1 cellular context compared by ENCODE assay signal in the genomic region with DNA sequence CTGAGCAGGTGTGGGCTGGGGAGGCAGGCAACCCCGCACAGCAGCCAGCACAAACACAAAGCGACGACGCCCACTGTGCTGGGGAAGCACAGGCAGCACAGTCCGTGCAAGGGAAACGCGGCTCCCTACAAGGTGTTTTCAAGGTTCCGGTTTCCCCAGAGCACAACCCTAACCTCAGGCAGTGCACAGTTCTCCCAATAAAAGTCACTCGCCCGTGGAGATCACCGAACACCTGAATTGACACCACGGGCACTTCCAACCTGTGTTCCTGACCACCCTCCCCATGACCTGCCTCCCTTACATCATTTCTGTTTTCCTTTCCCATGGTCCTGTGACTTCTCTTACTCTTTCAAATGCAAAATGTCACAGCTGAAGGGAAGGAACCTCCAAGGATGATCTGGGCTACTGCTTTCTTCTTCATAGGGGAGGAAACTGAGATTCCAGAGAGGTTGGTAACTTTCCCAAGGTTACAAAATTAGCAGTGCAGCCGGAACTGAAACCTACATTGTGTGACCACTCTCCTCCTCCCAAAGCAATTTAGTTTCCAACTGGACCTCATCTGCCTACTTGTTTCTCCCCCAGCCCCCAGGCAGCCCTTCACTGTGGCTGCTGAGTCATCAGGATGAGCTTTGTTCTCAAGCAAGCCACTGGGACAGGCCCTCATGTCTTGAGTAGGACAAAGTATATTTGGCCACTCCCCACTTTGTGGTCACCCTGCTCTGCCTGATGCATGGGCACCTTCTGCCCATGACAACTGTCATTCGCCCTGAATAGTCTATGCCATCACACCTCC.
A peak's percentile ranks its signal among the peaks of the same experiment; 100 is the strongest.
TF ChIP-seq lines count a peak whose summit lies in the region.

No MANE protein-coding gene starts in this region.

TF ChIP-seq in GM12878, 131 proteins besides CTCF, POLR2A, EP300 and RAD21 (continued from another document and continues in another):
- TF ChIP-seq, protein P1, sequence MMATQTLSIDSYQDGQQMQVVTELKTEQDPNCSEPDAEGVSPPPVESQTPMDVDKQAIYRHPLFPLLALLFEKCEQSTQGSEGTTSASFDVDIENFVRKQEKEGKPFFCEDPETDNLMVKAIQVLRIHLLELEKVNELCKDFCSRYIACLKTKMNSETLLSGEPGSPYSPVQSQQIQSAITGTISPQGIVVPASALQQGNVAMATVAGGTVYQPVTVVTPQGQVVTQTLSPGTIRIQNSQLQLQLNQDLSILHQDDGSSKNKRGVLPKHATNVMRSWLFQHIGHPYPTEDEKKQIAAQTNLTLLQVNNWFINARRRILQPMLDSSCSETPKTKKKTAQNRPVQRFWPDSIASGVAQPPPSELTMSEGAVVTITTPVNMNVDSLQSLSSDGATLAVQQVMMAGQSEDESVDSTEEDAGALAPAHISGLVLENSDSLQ (IDR thresholded peaks at IDR 0.05) = peak; percentile 87
- TF ChIP-seq, protein P2, sequence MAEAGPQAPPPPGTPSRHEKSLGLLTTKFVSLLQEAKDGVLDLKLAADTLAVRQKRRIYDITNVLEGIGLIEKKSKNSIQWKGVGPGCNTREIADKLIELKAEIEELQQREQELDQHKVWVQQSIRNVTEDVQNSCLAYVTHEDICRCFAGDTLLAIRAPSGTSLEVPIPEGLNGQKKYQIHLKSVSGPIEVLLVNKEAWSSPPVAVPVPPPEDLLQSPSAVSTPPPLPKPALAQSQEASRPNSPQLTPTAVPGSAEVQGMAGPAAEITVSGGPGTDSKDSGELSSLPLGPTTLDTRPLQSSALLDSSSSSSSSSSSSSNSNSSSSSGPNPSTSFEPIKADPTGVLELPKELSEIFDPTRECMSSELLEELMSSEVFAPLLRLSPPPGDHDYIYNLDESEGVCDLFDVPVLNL (IDR thresholded peaks at IDR 0.05; ENCODE audit: low read depth, low read length) = no peak
- TF ChIP-seq HDGF (IDR thresholded peaks at IDR 0.05) (no peak), FOS (IDR thresholded peaks at IDR 0.05; ENCODE audit: borderline replicate concordance, extremely low read depth, insufficient read length) (no peak), NFXL1 (IDR thresholded peaks at IDR 0.05; ENCODE audit: borderline replicate concordance) (no peak), KDM1A (IDR thresholded peaks at IDR 0.05; ENCODE audit: borderline replicate concordance) (no peak), ESRRA (IDR thresholded peaks at IDR 0.05; ENCODE audit: low read length) (no peak), ZZZ3 (IDR thresholded peaks at IDR 0.05; ENCODE audit: control insufficient read depth, insufficient read length, low read depth) (no peak), SIX5 (IDR thresholded peaks at IDR 0.05; ENCODE audit: low read depth, low read length, severe bottlenecking) (no peak), RELA (IDR thresholded peaks at IDR 0.05; ENCODE audit: borderline replicate concordance, partially characterized antibody) (no peak), CREM (IDR thresholded peaks at IDR 0.05; ENCODE audit: low read depth) (peak; percentile 20; the same call in 1 of the 2 replicates), NR2C2 (IDR thresholded peaks at IDR 0.05; ENCODE audit: borderline replicate concordance, control insufficient read depth, insufficient read length, low read depth) (no peak), CBX3 (IDR thresholded peaks at IDR 0.05; ENCODE audit: borderline replicate concordance, low read depth) (no peak), ZNF207 (IDR thresholded peaks at IDR 0.05; ENCODE audit: borderline replicate concordance) (no peak), ASH2L (IDR thresholded peaks at IDR 0.05; ENCODE audit: borderline replicate concordance, low read depth) (no peak), SMAD5 (IDR thresholded peaks at IDR 0.05; ENCODE audit: low read depth) (no peak), HDAC2 (IDR thresholded peaks at IDR 0.05) (no peak), YBX1 (IDR thresholded peaks at IDR 0.05) (no peak), SMAD1 (IDR thresholded peaks at IDR 0.05; ENCODE audit: low read depth, partially characterized antibody) (no peak), RUNX3 (IDR thresholded peaks at IDR 0.05; ENCODE audit: low read length) (peak; percentile 84), CHD4 (IDR thresholded peaks at IDR 0.05) (no peak), RCOR1 (conservative IDR thresholded peaks at IDR 0.05; ENCODE audit: low read depth, low read length) (no peak), MTA2 (IDR thresholded peaks at IDR 0.05; ENCODE audit: low read depth) (peak; percentile 84), EZH2 (IDR thresholded peaks at IDR 0.05; ENCODE audit: borderline replicate concordance, control insufficient read depth, low read depth, low read length) (no peak), SIN3A (IDR thresholded peaks at IDR 0.05; ENCODE audit: low read depth, low read length) (no peak), EGR1 (IDR thresholded peaks at IDR 0.05; ENCODE audit: borderline replicate concordance in 1 of 2, low read depth in 2 of 2, low read length in 2 of 2) (0 out of 3 replicates have a peak, but pooled peaks of 1 of the 2 experiments have one; percentile 23), FOXM1 (IDR thresholded peaks at IDR 0.05; ENCODE audit: low read depth, low read length) (peak; percentile 87)
- TF ChIP-seq, protein P3, sequence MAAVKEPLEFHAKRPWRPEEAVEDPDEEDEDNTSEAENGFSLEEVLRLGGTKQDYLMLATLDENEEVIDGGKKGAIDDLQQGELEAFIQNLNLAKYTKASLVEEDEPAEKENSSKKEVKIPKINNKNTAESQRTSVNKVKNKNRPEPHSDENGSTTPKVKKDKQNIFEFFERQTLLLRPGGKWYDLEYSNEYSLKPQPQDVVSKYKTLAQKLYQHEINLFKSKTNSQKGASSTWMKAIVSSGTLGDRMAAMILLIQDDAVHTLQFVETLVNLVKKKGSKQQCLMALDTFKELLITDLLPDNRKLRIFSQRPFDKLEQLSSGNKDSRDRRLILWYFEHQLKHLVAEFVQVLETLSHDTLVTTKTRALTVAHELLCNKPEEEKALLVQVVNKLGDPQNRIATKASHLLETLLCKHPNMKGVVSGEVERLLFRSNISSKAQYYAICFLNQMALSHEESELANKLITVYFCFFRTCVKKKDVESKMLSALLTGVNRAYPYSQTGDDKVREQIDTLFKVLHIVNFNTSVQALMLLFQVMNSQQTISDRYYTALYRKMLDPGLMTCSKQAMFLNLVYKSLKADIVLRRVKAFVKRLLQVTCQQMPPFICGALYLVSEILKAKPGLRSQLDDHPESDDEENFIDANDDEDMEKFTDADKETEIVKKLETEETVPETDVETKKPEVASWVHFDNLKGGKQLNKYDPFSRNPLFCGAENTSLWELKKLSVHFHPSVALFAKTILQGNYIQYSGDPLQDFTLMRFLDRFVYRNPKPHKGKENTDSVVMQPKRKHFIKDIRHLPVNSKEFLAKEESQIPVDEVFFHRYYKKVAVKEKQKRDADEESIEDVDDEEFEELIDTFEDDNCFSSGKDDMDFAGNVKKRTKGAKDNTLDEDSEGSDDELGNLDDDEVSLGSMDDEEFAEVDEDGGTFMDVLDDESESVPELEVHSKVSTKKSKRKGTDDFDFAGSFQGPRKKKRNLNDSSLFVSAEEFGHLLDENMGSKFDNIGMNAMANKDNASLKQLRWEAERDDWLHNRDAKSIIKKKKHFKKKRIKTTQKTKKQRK (IDR thresholded peaks at IDR 0.05; ENCODE audit: low read depth, low read length) = no peak
- TF ChIP-seq, protein P4, sequence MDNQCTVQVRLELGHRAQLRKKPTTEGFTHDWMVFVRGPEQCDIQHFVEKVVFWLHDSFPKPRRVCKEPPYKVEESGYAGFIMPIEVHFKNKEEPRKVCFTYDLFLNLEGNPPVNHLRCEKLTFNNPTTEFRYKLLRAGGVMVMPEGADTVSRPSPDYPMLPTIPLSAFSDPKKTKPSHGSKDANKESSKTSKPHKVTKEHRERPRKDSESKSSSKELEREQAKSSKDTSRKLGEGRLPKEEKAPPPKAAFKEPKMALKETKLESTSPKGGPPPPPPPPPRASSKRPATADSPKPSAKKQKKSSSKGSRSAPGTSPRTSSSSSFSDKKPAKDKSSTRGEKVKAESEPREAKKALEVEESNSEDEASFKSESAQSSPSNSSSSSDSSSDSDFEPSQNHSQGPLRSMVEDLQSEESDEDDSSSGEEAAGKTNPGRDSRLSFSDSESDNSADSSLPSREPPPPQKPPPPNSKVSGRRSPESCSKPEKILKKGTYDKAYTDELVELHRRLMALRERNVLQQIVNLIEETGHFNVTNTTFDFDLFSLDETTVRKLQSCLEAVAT (IDR thresholded peaks at IDR 0.05) = no peak
- TF ChIP-seq, protein P5, sequence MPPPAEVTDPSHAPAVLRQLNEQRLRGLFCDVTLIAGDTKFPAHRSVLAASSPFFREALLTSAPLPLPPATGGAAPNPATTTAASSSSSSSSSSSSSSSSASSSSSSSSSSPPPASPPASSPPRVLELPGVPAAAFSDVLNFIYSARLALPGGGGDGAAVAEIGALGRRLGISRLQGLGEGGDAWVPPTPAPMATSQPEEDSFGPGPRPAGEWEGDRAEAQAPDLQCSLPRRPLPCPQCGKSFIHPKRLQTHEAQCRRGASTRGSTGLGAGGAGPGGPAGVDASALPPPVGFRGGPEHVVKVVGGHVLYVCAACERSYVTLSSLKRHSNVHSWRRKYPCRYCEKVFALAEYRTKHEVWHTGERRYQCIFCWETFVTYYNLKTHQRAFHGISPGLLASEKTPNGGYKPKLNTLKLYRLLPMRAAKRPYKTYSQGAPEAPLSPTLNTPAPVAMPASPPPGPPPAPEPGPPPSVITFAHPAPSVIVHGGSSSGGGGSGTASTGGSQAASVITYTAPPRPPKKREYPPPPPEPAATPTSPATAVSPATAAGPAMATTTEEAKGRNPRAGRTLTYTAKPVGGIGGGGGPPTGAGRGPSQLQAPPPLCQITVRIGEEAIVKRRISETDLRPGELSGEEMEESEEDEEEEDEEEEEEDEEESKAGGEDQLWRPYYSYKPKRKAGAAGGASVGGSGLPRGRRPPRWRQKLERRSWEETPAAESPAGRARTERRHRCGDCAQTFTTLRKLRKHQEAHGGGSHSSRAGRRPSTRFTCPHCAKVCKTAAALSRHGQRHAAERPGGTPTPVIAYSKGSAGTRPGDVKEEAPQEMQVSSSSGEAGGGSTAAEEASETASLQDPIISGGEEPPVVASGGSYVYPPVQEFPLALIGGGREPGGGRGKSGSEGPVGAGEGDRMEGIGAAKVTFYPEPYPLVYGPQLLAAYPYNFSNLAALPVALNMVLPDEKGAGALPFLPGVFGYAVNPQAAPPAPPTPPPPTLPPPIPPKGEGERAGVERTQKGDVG (CRISPR knock-in tag; IDR thresholded peaks at IDR 0.05) = no peak
- TF ChIP-seq, protein P6, sequence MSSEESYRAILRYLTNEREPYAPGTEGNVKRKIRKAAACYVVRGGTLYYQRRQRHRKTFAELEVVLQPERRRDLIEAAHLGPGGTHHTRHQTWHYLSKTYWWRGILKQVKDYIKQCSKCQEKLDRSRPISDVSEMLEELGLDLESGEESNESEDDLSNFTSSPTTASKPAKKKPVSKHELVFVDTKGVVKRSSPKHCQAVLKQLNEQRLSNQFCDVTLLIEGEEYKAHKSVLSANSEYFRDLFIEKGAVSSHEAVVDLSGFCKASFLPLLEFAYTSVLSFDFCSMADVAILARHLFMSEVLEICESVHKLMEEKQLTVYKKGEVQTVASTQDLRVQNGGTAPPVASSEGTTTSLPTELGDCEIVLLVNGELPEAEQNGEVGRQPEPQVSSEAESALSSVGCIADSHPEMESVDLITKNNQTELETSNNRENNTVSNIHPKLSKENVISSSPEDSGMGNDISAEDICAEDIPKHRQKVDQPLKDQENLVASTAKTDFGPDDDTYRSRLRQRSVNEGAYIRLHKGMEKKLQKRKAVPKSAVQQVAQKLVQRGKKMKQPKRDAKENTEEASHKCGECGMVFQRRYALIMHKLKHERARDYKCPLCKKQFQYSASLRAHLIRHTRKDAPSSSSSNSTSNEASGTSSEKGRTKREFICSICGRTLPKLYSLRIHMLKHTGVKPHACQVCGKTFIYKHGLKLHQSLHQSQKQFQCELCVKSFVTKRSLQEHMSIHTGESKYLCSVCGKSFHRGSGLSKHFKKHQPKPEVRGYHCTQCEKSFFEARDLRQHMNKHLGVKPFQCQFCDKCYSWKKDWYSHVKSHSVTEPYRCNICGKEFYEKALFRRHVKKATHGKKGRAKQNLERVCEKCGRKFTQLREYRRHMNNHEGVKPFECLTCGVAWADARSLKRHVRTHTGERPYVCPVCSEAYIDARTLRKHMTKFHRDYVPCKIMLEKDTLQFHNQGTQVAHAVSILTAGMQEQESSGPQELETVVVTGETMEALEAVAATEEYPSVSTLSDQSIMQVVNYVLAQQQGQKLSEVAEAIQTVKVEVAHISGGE (CRISPR knock-in tag; IDR thresholded peaks at IDR 0.05) = no peak
- TF ChIP-seq, protein P7, sequence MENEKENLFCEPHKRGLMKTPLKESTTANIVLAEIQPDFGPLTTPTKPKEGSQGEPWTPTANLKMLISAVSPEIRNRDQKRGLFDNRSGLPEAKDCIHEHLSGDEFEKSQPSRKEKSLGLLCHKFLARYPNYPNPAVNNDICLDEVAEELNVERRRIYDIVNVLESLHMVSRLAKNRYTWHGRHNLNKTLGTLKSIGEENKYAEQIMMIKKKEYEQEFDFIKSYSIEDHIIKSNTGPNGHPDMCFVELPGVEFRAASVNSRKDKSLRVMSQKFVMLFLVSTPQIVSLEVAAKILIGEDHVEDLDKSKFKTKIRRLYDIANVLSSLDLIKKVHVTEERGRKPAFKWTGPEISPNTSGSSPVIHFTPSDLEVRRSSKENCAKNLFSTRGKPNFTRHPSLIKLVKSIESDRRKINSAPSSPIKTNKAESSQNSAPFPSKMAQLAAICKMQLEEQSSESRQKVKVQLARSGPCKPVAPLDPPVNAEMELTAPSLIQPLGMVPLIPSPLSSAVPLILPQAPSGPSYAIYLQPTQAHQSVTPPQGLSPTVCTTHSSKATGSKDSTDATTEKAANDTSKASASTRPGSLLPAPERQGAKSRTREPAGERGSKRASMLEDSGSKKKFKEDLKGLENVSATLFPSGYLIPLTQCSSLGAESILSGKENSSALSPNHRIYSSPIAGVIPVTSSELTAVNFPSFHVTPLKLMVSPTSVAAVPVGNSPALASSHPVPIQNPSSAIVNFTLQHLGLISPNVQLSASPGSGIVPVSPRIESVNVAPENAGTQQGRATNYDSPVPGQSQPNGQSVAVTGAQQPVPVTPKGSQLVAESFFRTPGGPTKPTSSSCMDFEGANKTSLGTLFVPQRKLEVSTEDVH (IDR thresholded peaks at IDR 0.05; ENCODE audit: low read depth, partially characterized antibody) = no peak
- TF ChIP-seq, protein P8, sequence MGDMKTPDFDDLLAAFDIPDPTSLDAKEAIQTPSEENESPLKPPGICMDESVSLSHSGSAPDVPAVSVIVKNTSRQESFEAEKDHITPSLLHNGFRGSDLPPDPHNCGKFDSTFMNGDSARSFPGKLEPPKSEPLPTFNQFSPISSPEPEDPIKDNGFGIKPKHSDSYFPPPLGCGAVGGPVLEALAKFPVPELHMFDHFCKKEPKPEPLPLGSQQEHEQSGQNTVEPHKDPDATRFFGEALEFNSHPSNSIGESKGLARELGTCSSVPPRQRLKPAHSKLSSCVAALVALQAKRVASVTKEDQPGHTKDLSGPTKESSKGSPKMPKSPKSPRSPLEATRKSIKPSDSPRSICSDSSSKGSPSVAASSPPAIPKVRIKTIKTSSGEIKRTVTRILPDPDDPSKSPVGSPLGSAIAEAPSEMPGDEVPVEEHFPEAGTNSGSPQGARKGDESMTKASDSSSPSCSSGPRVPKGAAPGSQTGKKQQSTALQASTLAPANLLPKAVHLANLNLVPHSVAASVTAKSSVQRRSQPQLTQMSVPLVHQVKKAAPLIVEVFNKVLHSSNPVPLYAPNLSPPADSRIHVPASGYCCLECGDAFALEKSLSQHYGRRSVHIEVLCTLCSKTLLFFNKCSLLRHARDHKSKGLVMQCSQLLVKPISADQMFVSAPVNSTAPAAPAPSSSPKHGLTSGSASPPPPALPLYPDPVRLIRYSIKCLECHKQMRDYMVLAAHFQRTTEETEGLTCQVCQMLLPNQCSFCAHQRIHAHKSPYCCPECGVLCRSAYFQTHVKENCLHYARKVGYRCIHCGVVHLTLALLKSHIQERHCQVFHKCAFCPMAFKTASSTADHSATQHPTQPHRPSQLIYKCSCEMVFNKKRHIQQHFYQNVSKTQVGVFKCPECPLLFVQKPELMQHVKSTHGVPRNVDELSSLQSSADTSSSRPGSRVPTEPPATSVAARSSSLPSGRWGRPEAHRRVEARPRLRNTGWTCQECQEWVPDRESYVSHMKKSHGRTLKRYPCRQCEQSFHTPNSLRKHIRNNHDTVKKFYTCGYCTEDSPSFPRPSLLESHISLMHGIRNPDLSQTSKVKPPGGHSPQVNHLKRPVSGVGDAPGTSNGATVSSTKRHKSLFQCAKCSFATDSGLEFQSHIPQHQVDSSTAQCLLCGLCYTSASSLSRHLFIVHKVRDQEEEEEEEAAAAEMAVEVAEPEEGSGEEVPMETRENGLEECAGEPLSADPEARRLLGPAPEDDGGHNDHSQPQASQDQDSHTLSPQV (IDR thresholded peaks at IDR 0.05) = no peak
